13 cellular contexts compared by ENCODE assay signal in the genomic region with DNA sequence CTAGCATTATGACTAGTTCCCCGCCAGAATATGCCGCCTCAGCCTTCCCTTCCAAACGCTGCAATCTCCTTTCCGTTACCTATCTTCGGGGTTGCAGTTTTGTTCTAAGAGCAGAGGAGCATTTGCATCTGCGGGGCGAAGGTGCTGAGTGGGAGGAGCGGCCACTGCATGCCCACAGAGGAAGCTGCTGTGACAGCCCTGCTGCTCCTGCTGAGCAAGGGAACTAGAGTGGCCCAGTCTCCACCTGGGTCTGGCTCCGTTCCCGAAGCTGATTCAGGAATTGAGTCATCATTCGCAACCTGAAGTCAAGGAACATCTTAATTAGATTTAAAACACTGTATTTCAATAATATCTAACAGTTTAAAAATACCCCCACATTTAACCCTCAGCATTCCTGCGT.
DNase-seq lines count a peak whose midpoint lies in the region; ATAC-seq, FAIRE-seq and TF ChIP-seq lines count a peak whose summit lies in the region.
"Had no signal": no experiment of that assay in that cellular context is flagged by ENCODE, and none has a peak within 500 bp of the region (broad histone marks: within the 10 kb centered on the region; RNA-seq: fewer than 3 reads in every experiment).

No MANE protein-coding gene starts in this region.

- H3K4me1 ChIP-seq in smooth muscle cell (ENCODE audit: low read depth), result peaks cover 10% of the 10 kb centered on the region
- H3K4me1 ChIP-seq in HepG2 (ENCODE audit: insufficient read depth, low read length), result peaks cover 16% of the 10 kb centered on the region

- 50% methylated on average over 12 of the region's 12 CpGs for WGBS in smooth muscle cell (ENCODE audit: low lambda C conversion rate)
- 34% methylated on average over 12 of the region's 12 CpGs for WGBS in HepG2 (ENCODE audit: low lambda C conversion rate)

- H4K20me1 ChIP-seq in smooth muscle cell (ENCODE audit: low read depth) (no peaks in the 10 kb centered on the region), HepG2 (ENCODE audit: insufficient read depth, low read length) (0 out of 2 replicates have a peak, but pooled peaks cover 3% of the 10 kb centered on the region)

- H3K4me2 ChIP-seq in smooth muscle cell (peak overlapping the region; percentile 66), HepG2 (ENCODE audit: low read depth, low read length) (no peak overlapping the region)

- POLR2A ChIA-PET in HepG2 (lab: Yijun Ruan, JAX), result no interaction called here

- H3K4me3 ChIP-seq in smooth muscle cell, result no peak overlapping the region
- no peak overlapping the region for H3K4me3 ChIP-seq in HepG2 (replicated peaks in 1 of 3; ENCODE audit: insufficient read depth in 1 of 3, low read depth in 2 of 3, low read length in 3 of 3)
- H3K4me3 ChIP-seq: spleen had no signal

- H3K27me3 ChIP-seq in smooth muscle cell (ENCODE audit: low read depth), result no peaks in the 10 kb centered on the region
- H3K27me3 ChIP-seq in HepG2 (ENCODE audit: control insufficient read depth in 1 of 2, insufficient read depth in 2 of 2, low read length in 2 of 2), result no peaks in the 10 kb centered on the region

- no peak for TF ChIP-seq POLR2A in HepG2 (IDR thresholded peaks at IDR 0.05; ENCODE audit: insufficient read depth in 1 of 2, low read depth in 2 of 2, low read length in 2 of 2)

- H3K79me2 ChIP-seq in smooth muscle cell (ENCODE audit: low read depth) (no peaks in the 10 kb centered on the region), HepG2 (ENCODE audit: insufficient read depth, low read length) (no peaks in the 10 kb centered on the region)

- no peak for TF ChIP-seq EP300 in HepG2 (IDR thresholded peaks at IDR 0.05; ENCODE audit: low read depth in 2 of 2, low read length in 2 of 2)
- no peak for TF ChIP-seq EP300 in HepG2 (CRISPR knock-in tag; IDR thresholded peaks at IDR 0.05; ENCODE audit: borderline replicate concordance)

- no peak for ATAC-seq in HepG2
- ATAC-seq: activated naive CD4-positive, alpha-beta T cell treated with anti-CD3 and anti-CD28 coated beads, Interleukin-2, amount 50 U/mL, for 72 hours had no signal

- H2AFZ ChIP-seq in smooth muscle cell (ENCODE audit: low read depth) (peak overlapping the region; percentile 14), HepG2 (ENCODE audit: low read length) (no peak overlapping the region)

- no TSS peak for BruUV-seq in HepG2 (replicated peaks; lab: Mats Ljungman, UMichigan)

- peak overlapping the region; percentile 6 for H3K9ac ChIP-seq in smooth muscle cell (ENCODE audit: low read depth)
- no peak overlapping the region for H3K9ac ChIP-seq in HepG2 (ENCODE audit: insufficient read depth, low read depth, low read length)

- H3K36me3 ChIP-seq in smooth muscle cell (ENCODE audit: low read depth), result no peaks in the 10 kb centered on the region
- no peaks in the 10 kb centered on the region for H3K36me3 ChIP-seq in HepG2 (replicated peaks in 1 of 2; ENCODE audit: control insufficient read depth in 1 of 2, insufficient read depth in 2 of 2, low read length in 2 of 2)
- H3K36me3 ChIP-seq: spleen had no signal

- in situ Hi-C loops in HepG2 (cut with HindIII; ENCODE audit: extremely low pct_ligation_motif_present, low pct_unique_long_range_greater_than_20kb), result loop anchor here (5.0 kb wide), 2 partner anchors 173 to 248 kb away; no protein-coding TSS in a partner anchor

- CTCF ChIA-PET in HepG2 (lab: Yijun Ruan, JAX; ENCODE audit: low intra/inter-chr PET ratio, low total read pairs), result no interaction called here

- no peaks in the 10 kb centered on the region for H3F3A ChIP-seq in smooth muscle cell (ENCODE audit: low read depth)

- intact Hi-C loops in HepG2 (cut with micrococcal nuclease; ENCODE audit: unreplicated experiment), result no loop called here

- DNase-seq in HT-29 (ENCODE audit: low spot score) (peak; percentile 84), astrocyte of the hippocampus (ENCODE audit: low read depth, low spot score) (peak; percentile 59), smooth muscle cell (lab: John Stamatoyannopoulos, UW; ENCODE audit: unreplicated experiment) (no peak), SHP77 (lab: John Stamatoyannopoulos, UW) (no peak), HepG2 (ENCODE audit: low spot score) (no peak), T1000 (lab: John Stamatoyannopoulos, UW) (no peak)
- DNase-seq: effector CD8-positive, alpha-beta T cell; NCI-H1930; spleen; stimulated activated CD8-positive, alpha-beta memory T cell treated with anti-CD3 and anti-CD28 coated beads, Interleukin-4, amount 100 ng/mL, for 48 hours had no signal

- no peaks in the 10 kb centered on the region for H3K9me3 ChIP-seq in smooth muscle cell (replicated peaks; ENCODE audit: low read depth)
- no peaks in the 10 kb centered on the region for H3K9me3 ChIP-seq in HepG2 (ENCODE audit: low read length)
- H3K9me3 ChIP-seq: spleen had no signal

- TF ChIP-seq CTCF in smooth muscle cell (IDR thresholded peaks at IDR 0.05; ENCODE audit: borderline replicate concordance, insufficient read depth, poor library complexity, severe bottlenecking) (no peak), HepG2 (CRISPR knock-in tag; IDR thresholded peaks at IDR 0.05) (no peak)

- FAIRE-seq in islet of Langerhans (lab: Jason Lieb, UNC) (peak; percentile 99), HepG2 (lab: Jason Lieb, UNC) (no peak)
- FAIRE-seq: GM12891 had no signal

- H3K27ac ChIP-seq in smooth muscle cell (ENCODE audit: low read depth) (peak overlapping the region; percentile 50), HepG2 (ENCODE audit: extremely low read length, insufficient read depth, low read length) (no peak overlapping the region)
- H3K27ac ChIP-seq: spleen had no signal

- no peak for TF ChIP-seq RAD21 in HepG2 (CRISPR knock-in tag; IDR thresholded peaks at IDR 0.05)

TF ChIP-seq in HepG2, 621 proteins besides CTCF, POLR2A, EP300 and RAD21:
- no peak for TF ChIP-seq ZNF20 (CRISPR knock-in tag; IDR thresholded peaks at IDR 0.05)
- TF ChIP-seq ZNF879 (CRISPR knock-in tag; IDR thresholded peaks at IDR 0.05), result no peak
- TF ChIP-seq ZNF747 (CRISPR knock-in tag; IDR thresholded peaks at IDR 0.05; ENCODE audit: borderline replicate concordance), result no peak
- no peak for TF ChIP-seq ZNF772 (CRISPR knock-in tag; IDR thresholded peaks at IDR 0.05)
- TF ChIP-seq ZNF354B (CRISPR knock-in tag; IDR thresholded peaks at IDR 0.05), result no peak
- TF ChIP-seq TBX3 (IDR thresholded peaks at IDR 0.05; ENCODE audit: borderline replicate concordance), result no peak
- TF ChIP-seq ZNF589 (CRISPR knock-in tag; conservative IDR thresholded peaks at IDR 0.05), result no peak
- no peak for TF ChIP-seq CSRNP1 (CRISPR knock-in tag; IDR thresholded peaks at IDR 0.05)
- TF ChIP-seq TIGD3 (CRISPR knock-in tag; IDR thresholded peaks at IDR 0.05; ENCODE audit: borderline replicate concordance), result no peak
- TF ChIP-seq AGO1 (IDR thresholded peaks at IDR 0.05; ENCODE audit: low read depth, low read length, poor library complexity, severe bottlenecking), result no peak
- no peak for TF ChIP-seq ELF4 (CRISPR knock-in tag; IDR thresholded peaks at IDR 0.05; ENCODE audit: borderline replicate concordance)
- TF ChIP-seq FOXP1 (IDR thresholded peaks at IDR 0.05), result no peak
- no peak for TF ChIP-seq FOXP1 (CRISPR knock-in tag; IDR thresholded peaks at IDR 0.05)
- no peak for TF ChIP-seq ZNF280D (CRISPR knock-in tag; IDR thresholded peaks at IDR 0.05)
- no peak for TF ChIP-seq HNRNPL (IDR thresholded peaks at IDR 0.05; ENCODE audit: low read depth, low read length)
- no peak for TF ChIP-seq KDM3A (CRISPR knock-in tag; IDR thresholded peaks at IDR 0.05; ENCODE audit: low read depth)

Comparison
In these comparisons a context has a peak if more than half of its experiments do, and no peak if none do; other contexts are left out.
1. DNase-seq: peak in HT-29 (single experiment) and astrocyte of the hippocampus (single experiment); none in smooth muscle cell (single experiment), SHP77 (0 of 2), HepG2 (single experiment) and T1000 (single experiment).